ENCODE assay signal across 15 cellular contexts in genomic region chr1:89938171-89939055, GRCh38. TPM values are rescaled to one million over a fixed set of nuclear protein-coding genes. Genes with fewer than 3 reads are reported as not detected.
A peak's percentile ranks its signal among the peaks of the same experiment; 100 is the strongest.
DNase-seq lines count a peak whose midpoint lies in the region; ATAC-seq and TF ChIP-seq lines count a peak whose summit lies in the region.
"Had no signal": no experiment of that assay in that cellular context is flagged by ENCODE, and none has a peak within 500 bp of the region (broad histone marks: within the 10 kb centered on the region; RNA-seq: fewer than 3 reads in every experiment).

No MANE protein-coding gene starts in this region.

- ATAC-seq in SK-N-SH treated with all-trans-retinoic acid at 6 μM for 48 hours, result peak; percentile 73

- peak overlapping the region; percentile 36 for H3K27ac ChIP-seq in osteoblast (ENCODE audit: low read depth, low read length)
- H3K27ac ChIP-seq: vagina had no signal

- peaks cover 25% of the 10 kb centered on the region for H3K4me1 ChIP-seq in osteoblast (ENCODE audit: insufficient read depth, low read length)

- no peaks in the 10 kb centered on the region for H4K20me1 ChIP-seq in osteoblast (ENCODE audit: insufficient read depth, low read length)

- no peak overlapping the region for H3K4me3 ChIP-seq in osteoblast (ENCODE audit: insufficient read depth, low read length)
- H3K4me3 ChIP-seq: vagina had no signal

- peaks cover 12% of the 10 kb centered on the region for H3K4me1 Mint-ChIP-seq in mesothelial cell of epicardium

- peaks cover 19% of the 10 kb centered on the region for H3K36me3 Mint-ChIP-seq in mesothelial cell of epicardium

- H3K79me2 ChIP-seq in osteoblast (ENCODE audit: insufficient read depth, low read length), result no peaks in the 10 kb centered on the region

- no peaks in the 10 kb centered on the region for H3K9me3 Mint-ChIP-seq in mesothelial cell of epicardium
- H3K9me3 Mint-ChIP-seq: activated T-helper 2 cell treated with anti-CD3 and anti-CD28 coated beads, Interferon-gamma antibody, Interleukin-2, Interleukin-4, amounts not matched to agents 10 μg/mL and 5 μg/mL and 100 μg/mL, durations not matched to agents 14 hours and 24 hours and 36 hours had no signal

- peak overlapping the region; percentile 5 for H3K4me2 ChIP-seq in osteoblast (ENCODE audit: insufficient read depth, low read length)

- TF ChIP-seq CTCF in osteoblast (IDR thresholded peaks at IDR 0.05; ENCODE audit: extremely low read depth, low read depth, low read length) (no peak), mesothelial cell of epicardium (IDR thresholded peaks at IDR 0.05; ENCODE audit: unreplicated experiment) (no peak)

- H2AFZ ChIP-seq in osteoblast (ENCODE audit: low read length), result peak overlapping the region; percentile 1

- H3K27ac Mint-ChIP-seq in mesothelial cell of epicardium, result no peak overlapping the region
- H3K27ac Mint-ChIP-seq: activated T-helper 2 cell treated with anti-CD3 and anti-CD28 coated beads, Interferon-gamma antibody, Interleukin-2, Interleukin-4, amounts not matched to agents 10 μg/mL and 5 μg/mL and 100 μg/mL, durations not matched to agents 14 hours and 24 hours and 36 hours had no signal

- DNase-seq in EL, result peak; percentile 49
- DNase-seq in fibroblast of gingiva (ENCODE audit: low read depth), result peak; percentile 59
- no peak for DNase-seq in osteoblast (ENCODE audit: insufficient read length, low spot score, missing footprints)
- no peak for DNase-seq in activated gamma-delta T cell treated with Interleukin-2 at 50 U/mL for 16 hours
- no peak for DNase-seq in DMS79 (lab: John Stamatoyannopoulos, UW)
- DNase-seq in stimulated activated CD4-positive, alpha-beta T cell treated with anti-CD3 and anti-CD28 coated beads, Interleukin-15, amount 100 ng/mL, for 24 hours, result no peak
- no peak for DNase-seq in mesothelial cell of epicardium (ENCODE audit: low spot score in 2 of 2, unreplicated experiment in 2 of 2)
- DNase-seq: activated CD4-positive, CD25-positive, alpha-beta regulatory T cell treated with anti-CD3 and anti-CD28 coated beads, Interleukin-2, amount 50 U/mL, for 72 hours; COR-L47; effector CD4-positive, alpha-beta T cell; SHP77 treated with DMSO at 0.1 percent for 48 hours; small intestine had no signal

- H3K9me3 ChIP-seq in osteoblast (ENCODE audit: low read depth, low read length), result no peaks in the 10 kb centered on the region
- H3K9me3 ChIP-seq: vagina had no signal

- H3K4me3 Mint-ChIP-seq in mesothelial cell of epicardium, result no peak overlapping the region

- H3K27me3 Mint-ChIP-seq in mesothelial cell of epicardium (ENCODE audit: low read depth), result no peaks in the 10 kb centered on the region

- peaks cover 13% of the 10 kb centered on the region for H3K36me3 ChIP-seq in osteoblast (ENCODE audit: insufficient read depth, low read length)
- H3K36me3 ChIP-seq: vagina had no signal

- no peaks in the 10 kb centered on the region for H3K27me3 ChIP-seq in osteoblast (ENCODE audit: insufficient read depth, low read length)
- H3K27me3 ChIP-seq: vagina had no signal

TF ChIP-seq in SK-N-SH treated with all-trans-retinoic acid at 6 μM for 48 hours, 23 proteins besides CTCF, POLR2A, EP300 and RAD21:
- TF ChIP-seq CSDC2 (CRISPR knock-in tag; IDR thresholded peaks at IDR 0.05) (no peak), ARNTL (CRISPR knock-in tag; IDR thresholded peaks at IDR 0.05; ENCODE audit: borderline replicate concordance, low read depth) (no peak), PPARA (CRISPR knock-in tag; IDR thresholded peaks at IDR 0.05; ENCODE audit: borderline replicate concordance) (no peak), SNAI2 (CRISPR knock-in tag; IDR thresholded peaks at IDR 0.05) (no peak), ESRRG (CRISPR knock-in tag; IDR thresholded peaks at IDR 0.05) (no peak), OSR1 (CRISPR knock-in tag; IDR thresholded peaks at IDR 0.05) (no peak), GLIS3 (CRISPR knock-in tag; IDR thresholded peaks at IDR 0.05) (no peak), CSRNP3 (CRISPR knock-in tag; IDR thresholded peaks at IDR 0.05) (no peak), RARB (CRISPR knock-in tag; IDR thresholded peaks at IDR 0.05) (no peak), BACH2 (CRISPR knock-in tag; IDR thresholded peaks at IDR 0.05; ENCODE audit: borderline replicate concordance) (no peak), TCF4 (CRISPR knock-in tag; IDR thresholded peaks at IDR 0.05; ENCODE audit: borderline replicate concordance) (no peak), ZNF8 (CRISPR knock-in tag; IDR thresholded peaks at IDR 0.05) (no peak), ZFP3 (CRISPR knock-in tag; IDR thresholded peaks at IDR 0.05) (no peak)

RNA-seq across cellular contexts. Expression of gene ZNF326, which starts 56.5 kb away (rescaled TPM):
- total RNA-seq in osteoblast (10.9 and 15.3 TPM in 2 replicates), mesothelial cell of epicardium (50.9 to 57.3 TPM (median 56.0 TPM) in 3 replicates)

Comparison
In these comparisons a context has a peak if more than half of its experiments do, and no peak if none do; other contexts are left out.
1. DNase-seq: peak in EL (single experiment) and fibroblast of gingiva (single experiment); none in osteoblast (single experiment), activated gamma-delta T cell treated with Interleukin-2 at 50 U/mL for 16 hours (single experiment), DMS79 (single experiment), stimulated activated CD4-positive, alpha-beta T cell treated with anti-CD3 and anti-CD28 coated beads, Interleukin-15, amount 100 ng/mL, for 24 hours (single experiment) and mesothelial cell of epicardium (0 of 2).